10 cellular contexts compared by ENCODE assay signal in genomic region chr7:2785071-2785500, GRCh38. TPM values are rescaled to one million over a fixed set of nuclear protein-coding genes. Genes with fewer than 3 reads are reported as not detected.
DNase-seq lines count a peak whose midpoint lies in the region; ATAC-seq, FAIRE-seq and TF ChIP-seq lines count a peak whose summit lies in the region.
"Had no signal": no experiment of that assay in that cellular context is flagged by ENCODE, and none has a peak within 500 bp of the region (broad histone marks: within the 10 kb centered on the region; RNA-seq: fewer than 3 reads in every experiment).

No MANE protein-coding gene starts in this region.

- peaks cover 0 to 24% of the 10 kb centered on the region in 2 donors for H3K36me3 ChIP-seq in gastroesophageal sphincter
- H3K36me3 ChIP-seq: pancreas had no signal

- no peak for TF ChIP-seq EP300 in gastroesophageal sphincter (IDR thresholded peaks at IDR 0.05)

- FAIRE-seq in HTR-8/SVneo (lab: Jason Lieb, UNC): no peak
- FAIRE-seq: pancreas had no signal

- peaks cover 0 to 19% (median 5%) of the 10 kb centered on the region in 3 donors for H3K4me1 ChIP-seq in gastroesophageal sphincter
- H3K4me1 ChIP-seq: pancreas had no signal

- no peak for TF ChIP-seq POLR2A in gastroesophageal sphincter (IDR thresholded peaks at IDR 0.05)

- no peak for TF ChIP-seq CTCF in gastroesophageal sphincter (IDR thresholded peaks at IDR 0.05)

- DNase-seq in Right ventricle myocardium inferior (ENCODE audit: missing footprints) (no peak), cardiac septum (ENCODE audit: low spot score) (no peak), HTR-8/SVneo (ENCODE audit: insufficient read length, low spot score) (peak; percentile 44), NCI-H2029 (lab: John Stamatoyannopoulos, UW) (no peak), DMS153 (lab: John Stamatoyannopoulos, UW) (no peak), RPMI8226 (no peak)
- DNase-seq: activated CD4-positive, alpha-beta T cell treated with anti-CD3 and anti-CD28 coated beads, Interleukin-2, amount 50 U/mL, for 4 hours; pancreas had no signal

- intact Hi-C loops in Right ventricle myocardium inferior (cut with DNase I): no loop called here
- intact Hi-C loops in cardiac septum (cut with DNase I): no loop called here

- 25 to 39% methylated on average over 6 of the region's 6 CpGs for WGBS in gastroesophageal sphincter (ENCODE audit: low coverage in 1 of 2), 2 donors

- H3K27ac ChIP-seq in gastroesophageal sphincter: peak overlapping the region in 3 of 4 donors; percentile 47 to 56 (median 49)
- H3K27ac ChIP-seq: pancreas had no signal

- ATAC-seq in Right ventricle myocardium inferior (peak; percentile 30), gastroesophageal sphincter (peak; percentile 65), GM21447 (IDR thresholded peaks at IDR 0.05; ENCODE audit: unreplicated experiment) (no peak)
- ATAC-seq: pancreas had no signal

- H3K9me3 ChIP-seq in gastroesophageal sphincter: no peaks in the 10 kb centered on the region
- H3K9me3 ChIP-seq: pancreas had no signal

- no peaks in the 10 kb centered on the region for H3K27me3 ChIP-seq in gastroesophageal sphincter
- H3K27me3 ChIP-seq: pancreas had no signal

- no peak overlapping the region for H3K4me3 ChIP-seq in gastroesophageal sphincter
- H3K4me3 ChIP-seq: pancreas had no signal

RNA-seq across cellular contexts. Expression of gene GNA12, which starts 59.0 kb away (rescaled TPM):
- total RNA-seq in Right ventricle myocardium inferior (40.8 TPM), cardiac septum (33.7 TPM), gastroesophageal sphincter (10 to 100 TPM; 22.5 to 63.2 (median 35.1) TPM)
